ENCODE assay signal across 24 cellular contexts in genomic region chr17:19485800-19486340, GRCh38. TPM values are rescaled to one million over a fixed set of nuclear protein-coding genes. Genes with fewer than 3 reads are reported as not detected.
"Had no signal": no experiment of that assay in that cellular context is flagged by ENCODE, and none has a peak within 500 bp of the region (broad histone marks: within the 10 kb centered on the region; RNA-seq: fewer than 3 reads in every experiment).

No MANE protein-coding gene starts in this region.

- H3K9ac ChIP-seq: KMS-11 had no signal

- H3K9me3 ChIP-seq: ascending aorta, body of pancreas, Peyer's patch had no signal

- H3K36me3 ChIP-seq: ascending aorta, Peyer's patch had no signal

- H3K4me3 ChIP-seq: ascending aorta, body of pancreas, Peyer's patch had no signal

- DNase-seq: activated CD4-positive, alpha-beta memory T cell treated with anti-CD3 and anti-CD28 coated beads for 36 hours; activated CD4-positive, alpha-beta T cell treated with anti-CD3 and anti-CD28 coated beads, Interleukin-2, amount 10 ng/mL, durations not matched to agents 7 days and 5 days; activated CD4-positive, CD25-positive, alpha-beta regulatory T cell; activated CD8-positive, alpha-beta memory T cell treated with anti-CD3 and anti-CD28 coated beads for 24 hours; activated naive CD4-positive, alpha-beta T cell treated with Interleukin-2 at 50 U/mL for 16 hours; activated naive CD8-positive, alpha-beta T cell treated with anti-CD3 and anti-CD28 coated beads, Interleukin-2, amount 50 U/mL, for 24 hours; activated T-cell treated with anti-CD3 and anti-CD28 coated beads, Interleukin-2, amount 50 U/mL, for 4 hours; amniotic stem cell; body of pancreas; NCI-H1092; NCI-H1417; NCI-H1930; NCI-H2171; NCI-H2227 treated with DMSO at 0.1 percent for 48 hours; NCI-H526; SIG-M5; T-cell; T-helper 2 cell; T1000 had no signal

- H3K4me2 ChIP-seq: KMS-11 had no signal

- H3K27ac ChIP-seq: body of pancreas, KMS-11, Peyer's patch, VCaP had no signal

- H3K4me1 ChIP-seq: body of pancreas, Peyer's patch had no signal

- H3K27me3 ChIP-seq: ascending aorta, body of pancreas, Peyer's patch had no signal

- ATAC-seq: activated naive CD4-positive, alpha-beta T cell treated with anti-CD3 and anti-CD28 coated beads, Interleukin-2, amount 50 U/mL, for 72 hours; activated naive CD8-positive, alpha-beta T cell treated with anti-CD3 and anti-CD28 coated beads, Interleukin-2, amount 50 U/mL, for 24 hours; activated T-cell treated with anti-CD3 and anti-CD28 coated beads, Interleukin-2, amount 50 U/mL, for 4 hours; body of pancreas; T-cell had no signal

RNA-seq across cellular contexts. Expression of gene SLC47A1, which starts 47.8 kb away (rescaled TPM):
- total RNA-seq: activated CD4-positive, alpha-beta T cell treated with anti-CD3 and anti-CD28 coated beads, Interleukin-2, amount 10 ng/mL, durations not matched to agents 7 days and 5 days; body of pancreas had no signal
